Comparison of ENCODE assay signal across 8 cellular contexts in the genomic region with DNA sequence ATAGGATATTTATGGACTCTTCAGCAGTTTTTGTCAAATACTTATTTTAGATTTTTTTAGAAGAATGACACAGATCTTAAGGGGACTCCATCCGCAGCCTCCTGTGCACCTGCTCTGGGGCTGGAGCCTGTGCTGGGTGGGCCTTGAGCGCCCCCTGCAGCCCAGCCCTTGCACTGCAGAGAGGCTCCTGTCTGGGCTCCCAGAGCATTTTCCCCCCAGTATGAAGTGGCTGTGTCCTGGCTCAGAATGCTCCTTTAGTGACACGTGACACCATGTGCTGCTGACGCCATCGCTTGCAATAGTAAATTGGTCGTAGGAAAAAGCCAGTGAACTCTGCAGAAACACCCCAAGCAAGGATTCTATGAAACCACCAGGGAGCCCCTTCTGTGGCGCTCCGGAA.
DNase-seq lines count a peak whose midpoint lies in the region; ATAC-seq and TF ChIP-seq lines count a peak whose summit lies in the region.
"Not testable (repeated sequence)": the region's sequence is repeated elsewhere in the genome, so short reads cannot be mapped to it uniquely, and the experiment has no call there.

No MANE protein-coding gene starts in this region.

- intact Hi-C loops in activated CD4-positive, alpha-beta T cell treated with anti-CD3 and anti-CD28 coated beads for 36 hours (cut with DNase I, micrococcal nuclease) = loop anchor here in 1 of 2 experiments (5.0 kb wide), 1 partner anchor 411 kb away; no protein-coding TSS in a partner anchor
- intact Hi-C loops in esophagus squamous epithelium (cut with DNase I) = not testable (repeated sequence)

- H2AFZ ChIP-seq in DND-41 (ENCODE audit: low read depth, low read length); parathyroid adenoma: not testable (repeated sequence)

- DNase-seq in DND-41 (peak; percentile 88), Peyer's patch (peak in 1 of 3 donors; percentile 37)
- peak; percentile 83 for DNase-seq in activated CD4-positive, alpha-beta T cell treated with anti-CD3 and anti-CD28 coated beads for 36 hours
- DNase-seq in activated effector memory CD4-positive, alpha-beta T cell treated with anti-CD3 and anti-CD28 coated beads, Interleukin-2, amount 50 U/mL, for 16 hours = peak; percentile 86
- DNase-seq in esophagus squamous epithelium (lab: John Stamatoyannopoulos, UW); thoracic aorta (ENCODE audit: low spot score): not testable (repeated sequence)

- peak overlapping the region; percentile 79 for H3K9ac ChIP-seq in DND-41 (ENCODE audit: low read depth, low read length)
- not testable (repeated sequence) for H3K9ac ChIP-seq in parathyroid adenoma

- H3K9me3 ChIP-seq in DND-41 (ENCODE audit: insufficient read depth, low read length, severe bottlenecking); KOPT-K1 (ENCODE audit: insufficient read depth, low read length, poor library complexity, severe bottlenecking); Peyer's patch; esophagus squamous epithelium; parathyroid adenoma (ENCODE audit: control insufficient read depth, low read length); thoracic aorta: not testable (repeated sequence)

- peak overlapping the region; percentile 67 for H3K4me2 ChIP-seq in DND-41 (ENCODE audit: insufficient read depth, low read length)
- H3K4me2 ChIP-seq in parathyroid adenoma (ENCODE audit: low read length) = not testable (repeated sequence)

- H3K36me3 Mint-ChIP-seq in activated CD4-positive, alpha-beta T cell treated with anti-CD3 and anti-CD28 coated beads for 36 hours (ENCODE audit: low read depth) = peaks cover 26% of the 10 kb centered on the region

- WGBS in esophagus squamous epithelium, 2 donors = 25 to 47% methylated on average over 2 to 3 of the region's 8 CpGs

- peaks cover 15% of the 10 kb centered on the region for H3K36me3 ChIP-seq in DND-41 (ENCODE audit: insufficient read depth, low read length)
- H3K36me3 ChIP-seq in KOPT-K1 (ENCODE audit: insufficient read depth, low read length); Peyer's patch; esophagus squamous epithelium; parathyroid adenoma (ENCODE audit: control insufficient read depth, insufficient read depth, low read length); thoracic aorta: not testable (repeated sequence)

- H3K9me3 Mint-ChIP-seq in activated CD4-positive, alpha-beta T cell treated with anti-CD3 and anti-CD28 coated beads for 36 hours (ENCODE audit: low read depth) = not testable (repeated sequence)

- H3K27ac ChIP-seq in DND-41 (ENCODE audit: low read length) (peak overlapping the region; percentile 97), KOPT-K1 (ENCODE audit: low read depth, low read length, poor library complexity, severe bottlenecking) (peak overlapping the region; percentile 97), Peyer's patch (peak overlapping the region in 1 of 4 donors; percentile 17)
- H3K27ac ChIP-seq in esophagus squamous epithelium, parathyroid adenoma, thoracic aorta: not testable (repeated sequence)

- peak; percentile 87 for TF ChIP-seq CTCF in DND-41 (IDR thresholded peaks at IDR 0.05; ENCODE audit: borderline replicate concordance, extremely low read depth, low read length, poor library complexity, severe bottlenecking)
- TF ChIP-seq CTCF in Peyer's patch (IDR thresholded peaks at IDR 0.05) = peak; percentile 34 to 73 (median 52)
- peak in 5 of 6 experiments; percentile 22 to 55 (median 51) for TF ChIP-seq CTCF in esophagus squamous epithelium (IDR thresholded peaks at IDR 0.05)
- TF ChIP-seq CTCF in parathyroid adenoma (IDR thresholded peaks at IDR 0.05) = peak; percentile 19
- TF ChIP-seq CTCF in thoracic aorta (IDR thresholded peaks at IDR 0.05) = peak; percentile 28

- H4K20me1 ChIP-seq in DND-41 (ENCODE audit: insufficient read depth, low read length) = not testable (repeated sequence)

- POLR2A ChIA-PET in activated CD4-positive, alpha-beta T cell treated with anti-CD3 and anti-CD28 coated beads for 36 hours (lab: Charles Lee) = interaction anchor here (0.7 kb wide), 1 partner anchor 20 kb away, joined by 4 read pairs; no protein-coding TSS in a partner anchor

- H3K4me1 Mint-ChIP-seq in activated CD4-positive, alpha-beta T cell treated with anti-CD3 and anti-CD28 coated beads for 36 hours = peaks cover 76% of the 10 kb centered on the region

- H3K79me2 ChIP-seq in DND-41 (ENCODE audit: insufficient read depth, low read length) = peaks cover 65% of the 10 kb centered on the region
- not testable (repeated sequence) for H3K79me2 ChIP-seq in parathyroid adenoma

- peak; percentile 63 for ATAC-seq in DND-41 (ENCODE audit: insufficient read depth, low read depth)
- ATAC-seq in activated CD4-positive, alpha-beta T cell treated with anti-CD3 and anti-CD28 coated beads for 36 hours = peak; percentile 39
- not testable (repeated sequence) for ATAC-seq in thoracic aorta (ENCODE audit: insufficient number of reproducible peaks, low FRiP score, low read depth)

- CTCF ChIA-PET in activated CD4-positive, alpha-beta T cell treated with anti-CD3 and anti-CD28 coated beads for 36 hours (lab: Charles Lee) = interaction anchor here (0.8 to 1.7 kb wide), 4 partner anchors 8 to 148 kb away, joined by 3 to 14 read pairs (median 3); no protein-coding TSS in a partner anchor

- peaks cover 93% of the 10 kb centered on the region for H3K4me1 ChIP-seq in DND-41 (ENCODE audit: insufficient read depth, low read length)
- H3K4me1 ChIP-seq in Peyer's patch; esophagus squamous epithelium; parathyroid adenoma; thoracic aorta (ENCODE audit: control insufficient read depth in 1 of 2, low read depth in 2 of 2): not testable (repeated sequence)

- H3K4me3 Mint-ChIP-seq in activated CD4-positive, alpha-beta T cell treated with anti-CD3 and anti-CD28 coated beads for 36 hours = peak overlapping the region; percentile 77

- H3K4me3 ChIP-seq in DND-41 (ENCODE audit: low read depth in 1 of 2, low read length in 2 of 2) = peak overlapping the region; percentile 19 to 63; a peak in 3 of 4 replicates
- H3K4me3 ChIP-seq in Peyer's patch; esophagus squamous epithelium; parathyroid adenoma (ENCODE audit: low read depth, low read length); thoracic aorta: not testable (repeated sequence)

- H3K27me3 ChIP-seq in DND-41 (ENCODE audit: insufficient read depth, low read length, poor library complexity); Peyer's patch; esophagus squamous epithelium; parathyroid adenoma (ENCODE audit: control insufficient read depth, insufficient read depth, low read length); thoracic aorta (replicated peaks; ENCODE audit: insufficient read depth): not testable (repeated sequence)

- H3K27ac Mint-ChIP-seq in activated CD4-positive, alpha-beta T cell treated with anti-CD3 and anti-CD28 coated beads for 36 hours = peak overlapping the region; percentile 95

- not testable (repeated sequence) for TF ChIP-seq POLR2A in Peyer's patch (IDR thresholded peaks at IDR 0.05); esophagus squamous epithelium (IDR thresholded peaks at IDR 0.05)

- H3K27me3 Mint-ChIP-seq in activated CD4-positive, alpha-beta T cell treated with anti-CD3 and anti-CD28 coated beads for 36 hours = not testable (repeated sequence)

Comparison
In these comparisons a context has a peak if more than half of its experiments do, and no peak if none do; other contexts are left out.
1. CTCF ChIP-seq: peak in every context shown above with its lines; median percentile 87 in DND-41; 52 in Peyer's patch; 51 in esophagus squamous epithelium; 28 in thoracic aorta; 19 in parathyroid adenoma.